Comparison of ENCODE assay signal across 8 cellular contexts in the genomic region with DNA sequence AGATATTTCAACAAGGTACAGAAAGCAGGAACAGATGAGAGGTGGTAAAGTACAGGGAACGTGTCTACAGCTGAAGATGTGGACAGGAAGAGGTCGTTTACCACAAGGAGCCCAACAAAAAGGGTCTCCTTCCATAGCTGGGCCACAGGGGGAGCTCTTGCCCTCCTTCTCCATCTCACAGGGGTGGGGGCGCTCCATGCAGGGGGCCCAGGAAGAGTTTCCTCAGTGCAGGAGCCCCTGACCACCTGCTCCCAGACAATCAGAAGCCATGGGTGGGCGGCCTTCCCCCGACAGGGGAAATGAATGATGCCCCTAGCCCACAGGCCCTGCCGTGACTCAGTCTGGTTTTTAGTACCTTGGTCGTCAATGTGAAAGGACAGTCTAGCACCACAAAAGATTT.
A peak's percentile ranks its signal among the peaks of the same experiment; 100 is the strongest.
DNase-seq lines count a peak whose midpoint lies in the region; ATAC-seq and TF ChIP-seq lines count a peak whose summit lies in the region.

No MANE protein-coding gene starts in this region.

- no peaks in the 10 kb centered on the region for H3K36me3 ChIP-seq in ascending aorta

- H3K27me3 Mint-ChIP-seq in HFFc6 (ENCODE audit: insufficient read depth), result peaks cover 16% of the 10 kb centered on the region
- peaks cover 8 to 25% of the 10 kb centered on the region in 2 donors for H3K27me3 Mint-ChIP-seq in natural killer cell treated with Interleukin-12 subunit alpha and Interleukin-12 subunit beta and Interleukin-15 and Interleukin-18, amount 100 ng/mL, for 72 hours

- peaks cover 11% of the 10 kb centered on the region; the same call in 1 of the 2 replicates for H3K4me1 Mint-ChIP-seq in HFFc6 (ENCODE audit: low read depth)
- H3K4me1 Mint-ChIP-seq in natural killer cell treated with Interleukin-12 subunit alpha and Interleukin-12 subunit beta and Interleukin-15 and Interleukin-18, amount 100 ng/mL, for 72 hours (ENCODE audit: low read depth in 2 of 2), result peaks cover 18 to 19% of the 10 kb centered on the region in 2 donors

- H3K4me3 ChIP-seq in ascending aorta, result no peak overlapping the region

- H3K9me3 Mint-ChIP-seq in HFFc6, result no peaks in the 10 kb centered on the region
- H3K9me3 Mint-ChIP-seq in natural killer cell treated with Interleukin-12 subunit alpha and Interleukin-12 subunit beta and Interleukin-15 and Interleukin-18, amount 100 ng/mL, for 72 hours, result no peaks in the 10 kb centered on the region

- H3K27ac ChIP-seq in VCaP (no peak overlapping the region), ascending aorta (no peak overlapping the region)

- no peak overlapping the region for H3K27ac Mint-ChIP-seq in HFFc6
- H3K27ac Mint-ChIP-seq in natural killer cell treated with Interleukin-12 subunit alpha and Interleukin-12 subunit beta and Interleukin-15 and Interleukin-18, amount 100 ng/mL, for 72 hours, result peak overlapping the region; percentile 12 to 22

- ATAC-seq in natural killer cell treated with Interleukin-12 subunit alpha and Interleukin-12 subunit beta and Interleukin-15 and Interleukin-18, amount 100 ng/mL, for 72 hours, result peak; percentile 69 to 73
- ATAC-seq in HG02623 (IDR thresholded peaks at IDR 0.05; ENCODE audit: unreplicated experiment), result no peak

- no peaks in the 10 kb centered on the region for H3K4me1 ChIP-seq in ascending aorta

- H3K36me3 Mint-ChIP-seq in HFFc6 (ENCODE audit: low read depth), result no peaks in the 10 kb centered on the region
- H3K36me3 Mint-ChIP-seq in natural killer cell treated with Interleukin-12 subunit alpha and Interleukin-12 subunit beta and Interleukin-15 and Interleukin-18, amount 100 ng/mL, for 72 hours, result no peaks in the 10 kb centered on the region

- H3K4me3 Mint-ChIP-seq in HFFc6, result no peak overlapping the region
- no peak overlapping the region for H3K4me3 Mint-ChIP-seq in natural killer cell treated with Interleukin-12 subunit alpha and Interleukin-12 subunit beta and Interleukin-15 and Interleukin-18, amount 100 ng/mL, for 72 hours

- H3K9me3 ChIP-seq in ascending aorta, result no peaks in the 10 kb centered on the region

- no peak for DNase-seq in HFFc6
- no peak for DNase-seq in natural killer cell treated with Interleukin-12 subunit alpha and Interleukin-12 subunit beta and Interleukin-15 and Interleukin-18, amount 100 ng/mL, for 72 hours (ENCODE audit: low spot score)
- DNase-seq in pons (ENCODE audit: low spot score), result no peak
- no peak for DNase-seq in NCI-H510A (lab: John Stamatoyannopoulos, UW)
- no peak for DNase-seq in ascending aorta (ENCODE audit: low spot score in 2 of 2)

- TF ChIP-seq CTCF in GM12874 (IDR thresholded peaks at IDR 0.05; ENCODE audit: insufficient read depth, low read depth, low read length), result peak; percentile 43; the same call in 1 of the 2 replicates
- peak; percentile 56 for TF ChIP-seq CTCF in HFFc6 (IDR thresholded peaks at IDR 0.05)
- peak; percentile 8; the same call in 1 of the 2 replicates for TF ChIP-seq CTCF in VCaP (conservative IDR thresholded peaks at IDR 0.05)
- no peak for TF ChIP-seq CTCF in ascending aorta (IDR thresholded peaks at IDR 0.05)

- H3K27me3 ChIP-seq in ascending aorta, result peaks cover 5% of the 10 kb centered on the region

- intact Hi-C loops in ascending aorta (cut with DNase I), result no loop called here

Comparison
In these comparisons a context has a peak if more than half of its experiments do, and no peak if none do; other contexts are left out.
1. CTCF ChIP-seq: peak in GM12874 (single experiment), HFFc6 (single experiment) and VCaP (single experiment); none in ascending aorta (0 of 3).